In the genomic region with DNA sequence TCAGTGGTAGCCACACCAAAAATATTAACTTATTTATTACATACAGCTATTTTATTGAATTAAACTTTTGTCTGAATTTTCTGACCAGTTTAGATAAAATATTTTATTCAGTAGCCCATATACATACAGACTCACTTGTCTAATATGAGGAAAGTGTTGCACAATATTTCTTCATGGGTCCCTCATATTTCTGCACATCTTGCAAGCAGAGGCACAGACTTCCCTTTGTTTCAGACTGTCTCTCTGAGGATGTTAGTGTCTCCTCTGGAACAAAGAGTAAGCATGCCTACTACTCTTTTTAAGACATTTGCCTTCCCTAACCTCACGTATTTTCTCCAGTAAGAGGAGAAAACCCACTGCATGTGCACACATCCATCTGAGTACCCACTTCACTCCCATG, we compare ENCODE assay signal across 1 cellular context.
TF ChIP-seq lines count a peak whose summit lies in the region.

No MANE protein-coding gene starts in this region.

TF ChIP-seq in A549, 52 proteins besides CTCF, POLR2A, EP300 and RAD21 (continued from another document):
- TF ChIP-seq, protein P1, sequence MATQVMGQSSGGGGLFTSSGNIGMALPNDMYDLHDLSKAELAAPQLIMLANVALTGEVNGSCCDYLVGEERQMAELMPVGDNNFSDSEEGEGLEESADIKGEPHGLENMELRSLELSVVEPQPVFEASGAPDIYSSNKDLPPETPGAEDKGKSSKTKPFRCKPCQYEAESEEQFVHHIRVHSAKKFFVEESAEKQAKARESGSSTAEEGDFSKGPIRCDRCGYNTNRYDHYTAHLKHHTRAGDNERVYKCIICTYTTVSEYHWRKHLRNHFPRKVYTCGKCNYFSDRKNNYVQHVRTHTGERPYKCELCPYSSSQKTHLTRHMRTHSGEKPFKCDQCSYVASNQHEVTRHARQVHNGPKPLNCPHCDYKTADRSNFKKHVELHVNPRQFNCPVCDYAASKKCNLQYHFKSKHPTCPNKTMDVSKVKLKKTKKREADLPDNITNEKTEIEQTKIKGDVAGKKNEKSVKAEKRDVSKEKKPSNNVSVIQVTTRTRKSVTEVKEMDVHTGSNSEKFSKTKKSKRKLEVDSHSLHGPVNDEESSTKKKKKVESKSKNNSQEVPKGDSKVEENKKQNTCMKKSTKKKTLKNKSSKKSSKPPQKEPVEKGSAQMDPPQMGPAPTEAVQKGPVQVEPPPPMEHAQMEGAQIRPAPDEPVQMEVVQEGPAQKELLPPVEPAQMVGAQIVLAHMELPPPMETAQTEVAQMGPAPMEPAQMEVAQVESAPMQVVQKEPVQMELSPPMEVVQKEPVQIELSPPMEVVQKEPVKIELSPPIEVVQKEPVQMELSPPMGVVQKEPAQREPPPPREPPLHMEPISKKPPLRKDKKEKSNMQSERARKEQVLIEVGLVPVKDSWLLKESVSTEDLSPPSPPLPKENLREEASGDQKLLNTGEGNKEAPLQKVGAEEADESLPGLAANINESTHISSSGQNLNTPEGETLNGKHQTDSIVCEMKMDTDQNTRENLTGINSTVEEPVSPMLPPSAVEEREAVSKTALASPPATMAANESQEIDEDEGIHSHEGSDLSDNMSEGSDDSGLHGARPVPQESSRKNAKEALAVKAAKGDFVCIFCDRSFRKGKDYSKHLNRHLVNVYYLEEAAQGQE (IDR thresholded peaks at IDR 0.05) = no peak
- TF ChIP-seq ZC3H11A (IDR thresholded peaks at IDR 0.05) (no peak), CBX2 (IDR thresholded peaks at IDR 0.05; ENCODE audit: borderline replicate concordance, low read depth) (no peak), CHD4 (IDR thresholded peaks at IDR 0.05; ENCODE audit: borderline replicate concordance) (no peak), HMGXB4 (CRISPR knock-in tag; IDR thresholded peaks at IDR 0.05; ENCODE audit: borderline replicate concordance) (no peak), ZNF302 (CRISPR knock-in tag; IDR thresholded peaks at IDR 0.05) (no peak), ZSCAN20 (CRISPR knock-in tag; IDR thresholded peaks at IDR 0.05) (no peak)
